Comparison of ENCODE assay signal across 24 cellular contexts in genomic region chr3:58621086-58621830, GRCh38. TPM values are rescaled to one million over a fixed set of nuclear protein-coding genes. Genes with fewer than 3 reads are reported as not detected.
A peak's percentile ranks its signal among the peaks of the same experiment; 100 is the strongest.
DNase-seq lines count a peak whose midpoint lies in the region; ATAC-seq and TF ChIP-seq lines count a peak whose summit lies in the region.
"Had no signal": no experiment of that assay in that cellular context is flagged by ENCODE, and none has a peak within 500 bp of the region (broad histone marks: within the 10 kb centered on the region; RNA-seq: fewer than 3 reads in every experiment).

No MANE protein-coding gene starts in this region.

- WGBS in heart left ventricle, 4 donors = 59 to 67% (median 65%) methylated on average over 6 of the region's 6 CpGs

- peak; percentile 36 to 75 (median 56) for ATAC-seq in heart left ventricle
- peak; percentile 25 for ATAC-seq in sciatic nerve
- ATAC-seq in GM19452 (IDR thresholded peaks at IDR 0.05; ENCODE audit: unreplicated experiment) = no peak

- peak overlapping the region in 3 of 5 experiments; percentile 52 to 93 (median 73) for H3K27ac Mint-ChIP-seq in brain
- H3K27ac Mint-ChIP-seq in CD14-positive monocyte = no peak overlapping the region
- H3K27ac Mint-ChIP-seq: HFFc6, IgD-negative memory B cell had no signal

- H3K4me1 Mint-ChIP-seq in brain = peaks cover 65% of the 10 kb centered on the region
- no peaks in the 10 kb centered on the region for H3K4me1 Mint-ChIP-seq in CD14-positive monocyte
- H3K4me1 Mint-ChIP-seq: IgD-negative memory B cell had no signal

- no peaks in the 10 kb centered on the region for H3K27me3 ChIP-seq in heart left ventricle
- H3K27me3 ChIP-seq: BLaER1 treated with 17β-estradiol and CSF1 and Interleukin-3, amounts not matched to agents 10 nM and 100 nM had no signal

- H3K27ac ChIP-seq in heart left ventricle = peak overlapping the region in 10 of 12 donors; percentile 29 to 77 (median 64)
- H3K27ac ChIP-seq: BLaER1 treated with 17β-estradiol and CSF1 and Interleukin-3, amounts not matched to agents 10 nM and 100 nM; KMS-11; RWPE1; SK-N-MC had no signal

- TF ChIP-seq CTCF in brain (conservative IDR thresholded peaks at IDR 0.05) (no peak), heart left ventricle (IDR thresholded peaks at IDR 0.05) (no peak), CD14-positive monocyte (IDR thresholded peaks at IDR 0.05) (no peak)

- H3K36me3 Mint-ChIP-seq in brain = no peaks in the 10 kb centered on the region
- H3K36me3 Mint-ChIP-seq in CD14-positive monocyte = no peaks in the 10 kb centered on the region
- H3K36me3 Mint-ChIP-seq: CD4-positive, alpha-beta memory T cell; IgD-negative memory B cell had no signal

- H3K9me3 ChIP-seq in heart left ventricle = no peaks in the 10 kb centered on the region
- H3K9me3 ChIP-seq: BLaER1 treated with 17β-estradiol and CSF1 and Interleukin-3, amounts not matched to agents 10 nM and 100 nM; Caco-2; HAP-1 had no signal

- no peak overlapping the region for H3K4me3 ChIP-seq in heart left ventricle
- H3K4me3 ChIP-seq: BLaER1 treated with 17β-estradiol and CSF1 and Interleukin-3, amounts not matched to agents 10 nM and 100 nM; HAP-1; SK-N-MC had no signal

- H3K27me3 Mint-ChIP-seq in brain (peaks cover 3% of the 10 kb centered on the region), CD14-positive monocyte (ENCODE audit: low read depth in 3 of 3) (peaks cover 1 to 3% (median 2%) of the 10 kb centered on the region in 3 donors)
- H3K27me3 Mint-ChIP-seq: CD4-positive, alpha-beta memory T cell had no signal

- no peaks in the 10 kb centered on the region for H3K36me3 ChIP-seq in heart left ventricle
- H3K36me3 ChIP-seq: BLaER1 treated with 17β-estradiol and CSF1 and Interleukin-3, amounts not matched to agents 10 nM and 100 nM; HAP-1 had no signal

- intact Hi-C loops in heart left ventricle (cut with DNase I) = no loop called here
- intact Hi-C loops in sciatic nerve (cut with DNase I) = no loop called here
- intact Hi-C loops in CD14-positive monocyte (cut with micrococcal nuclease) = loop anchor here in 1 of 2 donors (10.0 kb wide), 1 partner anchor 306 kb away; no protein-coding TSS in a partner anchor

- no peak for TF ChIP-seq POLR2A in heart left ventricle (IDR thresholded peaks at IDR 0.05)

- H3K4me3 Mint-ChIP-seq in brain = no peak overlapping the region
- no peak overlapping the region for H3K4me3 Mint-ChIP-seq in CD14-positive monocyte
- H3K4me3 Mint-ChIP-seq: CD4-positive, alpha-beta memory T cell; HFFc6; IgD-negative memory B cell had no signal

- peaks cover 0 to 5% (median 0%) of the 10 kb centered on the region in 5 experiments for H3K9me3 Mint-ChIP-seq in brain
- no peaks in the 10 kb centered on the region for H3K9me3 Mint-ChIP-seq in CD14-positive monocyte
- H3K9me3 Mint-ChIP-seq: CD4-positive, alpha-beta memory T cell; HFFc6; IgD-negative memory B cell had no signal

- H3K4me1 ChIP-seq in heart left ventricle = peaks cover 0 to 56% (median 12%) of the 10 kb centered on the region in 12 donors
- H3K4me1 ChIP-seq: BLaER1 treated with 17β-estradiol and CSF1 and Interleukin-3, amounts not matched to agents 10 nM and 100 nM; Caco-2; HAP-1 had no signal

- DNase-seq in heart left ventricle = peak in 1 of 5 donors; percentile 61
- peak; percentile 54 for DNase-seq in kidney tubule cell (ENCODE audit: low spot score)
- DNase-seq in sciatic nerve (ENCODE audit: low spot score) = no peak
- DNase-seq in CD14-positive monocyte (ENCODE audit: low spot score) = no peak
- no peak for DNase-seq in activated CD4-positive, CD25-positive, alpha-beta regulatory T cell (lab: John Stamatoyannopoulos, UW)
- DNase-seq: AML-193; Caco-2; CD4-positive, alpha-beta memory T cell; GOT3; HFFc6; MM.1S; NCI-H2029 treated with DMSO at 0.1 percent for 48 hours; NCI-H446 treated with DMSO at 0.1 percent for 48 hours; NCI-H526 treated with DMSO at 0.1 percent for 48 hours; SIG-M5 had no signal

RNA-seq across cellular contexts. Expression of gene FAM107A, which starts 44.1 kb away (rescaled TPM):
- polyA plus RNA-seq in brain (ENCODE audit: insufficient read depth, low read depth, low replicate concordance) (470 TPM), heart left ventricle (10 to 100 TPM; 39.2 to 47.9 TPM), CD14-positive monocyte (not detected)
- total RNA-seq in heart left ventricle (100 to 1,000 TPM in 3 of 9 donors, 10 to 100 TPM in 6; 24.6 to 144 (median 62.5) TPM), sciatic nerve (38.3 TPM)
- total RNA-seq: Caco-2; CD4-positive, alpha-beta memory T cell had no signal
- polyA plus RNA-seq: CD4-positive, alpha-beta memory T cell; IgD-negative memory B cell had no signal

RNA-seq across cellular contexts. Expression of gene FAM3D, which starts 45.3 kb away (rescaled TPM):
- polyA plus RNA-seq in brain (ENCODE audit: insufficient read depth, low read depth, low replicate concordance) (not detected), heart left ventricle (under 1 TPM in 1 of 2 donors, not detected in 1; 0.06 TPM), CD14-positive monocyte (1 to 10 TPM in 1 of 2 donors, under 1 TPM in 1; 0.71 to 1.9 TPM)
- total RNA-seq in heart left ventricle (not detected), sciatic nerve (not detected)
- total RNA-seq: Caco-2; CD4-positive, alpha-beta memory T cell; HFFc6 had no signal
- polyA plus RNA-seq: AG04450; CD4-positive, alpha-beta memory T cell; IgD-negative memory B cell had no signal

Comparison
In these comparisons a context has a peak if more than half of its experiments do, and no peak if none do; other contexts are left out.
1. H3K27ac Mint-ChIP-seq: peak in brain (3 of 5); none in CD14-positive monocyte (0 of 7).
2. RNA of gene FAM107A, which starts 44.1 kb away (polyA plus RNA-seq): 470 TPM in brain (single experiment) and 39.2 to 47.9 TPM in heart left ventricle; not detected in CD14-positive monocyte; every median in the first group is over 10 times any median in the second.